Comparison of ENCODE assay signal across 16 cellular contexts in genomic region chr13:60538566-60538965, GRCh38.
DNase-seq lines count a peak whose midpoint lies in the region; ATAC-seq and TF ChIP-seq lines count a peak whose summit lies in the region.
"Had no signal": no experiment of that assay in that cellular context is flagged by ENCODE, and none has a peak within 500 bp of the region (broad histone marks: within the 10 kb centered on the region; RNA-seq: fewer than 3 reads in every experiment).

No MANE protein-coding gene starts in this region.

- no peak overlapping the region for H2AK5ac ChIP-seq in H9 (ENCODE audit: insufficient read length, low read length)

- no peak overlapping the region for H3K56ac ChIP-seq in H9 (ENCODE audit: insufficient read length, low read depth, low read length)

- H2AFZ ChIP-seq in GM23338 (no peak overlapping the region), H9 (ENCODE audit: low read length) (no peak overlapping the region), smooth muscle cell (ENCODE audit: low read depth) (no peak overlapping the region)

- no peak overlapping the region for H2BK20ac ChIP-seq in H9 (ENCODE audit: low read depth, low read length, poor library complexity, severe bottlenecking)

- no peak overlapping the region for H3K18ac ChIP-seq in H9 (ENCODE audit: insufficient read length, low read depth, low read length)

- H2BK15ac ChIP-seq in H9 (ENCODE audit: low read depth, low read length): no peak overlapping the region

- H3K27me3 ChIP-seq in GM23338 (ENCODE audit: insufficient read depth): no peaks in the 10 kb centered on the region
- no peaks in the 10 kb centered on the region for H3K27me3 ChIP-seq in H9 (ENCODE audit: insufficient read depth, low read length)
- H3K27me3 ChIP-seq in smooth muscle cell (ENCODE audit: low read depth): no peaks in the 10 kb centered on the region
- H3K27me3 ChIP-seq: BLaER1 treated with 17β-estradiol and CSF1 and Interleukin-3, amounts not matched to agents 10 nM and 100 nM had no signal

- H3K4me3 Mint-ChIP-seq in GM23338 (no peak overlapping the region), H9 (no peak overlapping the region)
- H3K4me3 Mint-ChIP-seq: CD4-positive, CD25-positive, alpha-beta regulatory T cell; HFFc6 had no signal

- H3K79me2 ChIP-seq in GM23338 (replicated peaks; ENCODE audit: insufficient read depth): no peaks in the 10 kb centered on the region
- H3K79me2 ChIP-seq in H9 (ENCODE audit: insufficient read depth, low read length): no peaks in the 10 kb centered on the region
- H3K79me2 ChIP-seq in smooth muscle cell (ENCODE audit: low read depth): no peaks in the 10 kb centered on the region

- WGBS in mesodermal cell (ENCODE audit: insufficient coverage in 2 of 2), 2 experiments: 60 to 75% methylated on average over 1 of the region's 1 CpG
- WGBS in H9 (ENCODE audit: extremely low coverage, insufficient read length, low lambda C conversion rate): no CpG with 5 or more reads among the region's 1 CpG
- 3% methylated on average over 1 of the region's 1 CpG for WGBS in smooth muscle cell (ENCODE audit: low lambda C conversion rate)

- no peak overlapping the region for H2BK120ac ChIP-seq in H9 (ENCODE audit: low read depth, low read length, poor library complexity, severe bottlenecking)

- H4K20me1 ChIP-seq in GM23338 (replicated peaks; ENCODE audit: insufficient read depth) (no peaks in the 10 kb centered on the region), H9 (ENCODE audit: control insufficient read depth, insufficient read depth, insufficient read length) (no peaks in the 10 kb centered on the region), smooth muscle cell (ENCODE audit: low read depth) (no peaks in the 10 kb centered on the region)
- H4K20me1 ChIP-seq: BLaER1 treated with 17β-estradiol and CSF1 and Interleukin-3, amounts not matched to agents 10 nM and 100 nM had no signal

- no peak overlapping the region; the same call in 1 of the 2 replicates for H3K27ac ChIP-seq in GM23338 (ENCODE audit: low read depth)
- peak overlapping the region; percentile 53 for H3K27ac ChIP-seq in VCaP
- peak overlapping the region; percentile 26 for H3K27ac ChIP-seq in mesodermal cell (ENCODE audit: low read depth, low read length, severe bottlenecking)
- no peak overlapping the region for H3K27ac ChIP-seq in H9 (ENCODE audit: insufficient read length, low read depth, low read length)
- H3K27ac ChIP-seq in smooth muscle cell (ENCODE audit: low read depth): no peak overlapping the region
- H3K27ac ChIP-seq: 22Rv1; BLaER1 treated with 17β-estradiol and CSF1 and Interleukin-3, amounts not matched to agents 10 nM and 100 nM had no signal

- H3K23me2 ChIP-seq in H9 (ENCODE audit: insufficient read length, low read depth, low read length, poor library complexity, severe bottlenecking): no peaks in the 10 kb centered on the region

- H4K91ac ChIP-seq in H9 (ENCODE audit: insufficient read length, low read depth, low read length): no peak overlapping the region

- no peak overlapping the region for H4K8ac ChIP-seq in H9 (replicated peaks; ENCODE audit: insufficient read length, low read depth, low read length)

- H3K9me3 Mint-ChIP-seq in GM23338: no peaks in the 10 kb centered on the region
- H3K9me3 Mint-ChIP-seq in H9: no peaks in the 10 kb centered on the region
- H3K9me3 Mint-ChIP-seq: CD4-positive, CD25-positive, alpha-beta regulatory T cell; HFFc6 had no signal

- no peak overlapping the region for H3T11ph ChIP-seq in H9 (ENCODE audit: low read length)

- H3K27me3 Mint-ChIP-seq in GM23338 (ENCODE audit: insufficient read depth, low read depth, poor library complexity) (no peaks in the 10 kb centered on the region), H9 (ENCODE audit: low read depth) (no peaks in the 10 kb centered on the region)
- H3K27me3 Mint-ChIP-seq: CD4-positive, CD25-positive, alpha-beta regulatory T cell had no signal

- no peak overlapping the region for H3K14ac ChIP-seq in H9 (ENCODE audit: insufficient read depth, low read length)

- H3F3A ChIP-seq in GM23338 (replicated peaks; ENCODE audit: low read depth) (no peaks in the 10 kb centered on the region), smooth muscle cell (ENCODE audit: low read depth) (no peaks in the 10 kb centered on the region)

- H3K27ac Mint-ChIP-seq in GM23338: 0 out of 2 replicates have a peak overlapping the region, but pooled peaks have one; percentile 6
- no peak overlapping the region; a peak in 1 of 7 replicates for H3K27ac Mint-ChIP-seq in H9
- H3K27ac Mint-ChIP-seq: CD4-positive, CD25-positive, alpha-beta regulatory T cell; HFFc6 had no signal

- H3K9me3 ChIP-seq in mesodermal cell (ENCODE audit: control insufficient read depth, low read length) (no peaks in the 10 kb centered on the region), H9 (ENCODE audit: control insufficient read depth, low read depth, low read length) (no peaks in the 10 kb centered on the region), smooth muscle cell (replicated peaks; ENCODE audit: low read depth) (peaks cover 4% of the 10 kb centered on the region)
- H3K9me3 ChIP-seq: BLaER1 treated with 17β-estradiol and CSF1 and Interleukin-3, amounts not matched to agents 10 nM and 100 nM had no signal

- H3K4me3 ChIP-seq in AG09309 (ENCODE audit: control insufficient read depth, low read depth, low read length) (no peak overlapping the region), GM23338 (no peak overlapping the region), mesodermal cell (ENCODE audit: extremely low read depth, insufficient read depth, low read length, poor library complexity, severe bottlenecking) (no peak overlapping the region), smooth muscle cell (no peak overlapping the region)
- H3K4me3 ChIP-seq: BLaER1 treated with 17β-estradiol and CSF1 and Interleukin-3, amounts not matched to agents 10 nM and 100 nM had no signal

- H2BK5ac ChIP-seq in H9 (ENCODE audit: insufficient read length, low read length): no peak overlapping the region

- H3K9me2 ChIP-seq in GM23338 (ENCODE audit: insufficient read depth): no peaks in the 10 kb centered on the region

- H3K79me1 ChIP-seq in H9 (ENCODE audit: insufficient read depth, low read depth, low read length, poor library complexity, severe bottlenecking): no peaks in the 10 kb centered on the region

- no peaks in the 10 kb centered on the region for H3K4me1 ChIP-seq in GM23338 (ENCODE audit: insufficient read depth)
- no peaks in the 10 kb centered on the region for H3K4me1 ChIP-seq in mesodermal cell (ENCODE audit: control insufficient read depth, insufficient read depth, low read length, poor library complexity, severe bottlenecking)
- H3K4me1 ChIP-seq in H9 (ENCODE audit: insufficient read depth, low read length): no peaks in the 10 kb centered on the region
- no peaks in the 10 kb centered on the region for H3K4me1 ChIP-seq in smooth muscle cell (ENCODE audit: low read depth)
- H3K4me1 ChIP-seq: BLaER1 treated with 17β-estradiol and CSF1 and Interleukin-3, amounts not matched to agents 10 nM and 100 nM had no signal

- H4K5ac ChIP-seq in H9 (ENCODE audit: insufficient read length, low read depth, low read length): no peak overlapping the region

- H3K4ac ChIP-seq in H9 (ENCODE audit: low read depth, low read length): no peak overlapping the region

- DNase-seq in AG09309 (ENCODE audit: low read depth): peak; percentile 17
- peak; percentile 8 for DNase-seq in GM23338 (ENCODE audit: low spot score)
- DNase-seq in H9: no peak
- no peak for DNase-seq in RKO (ENCODE audit: low spot score)
- no peak for DNase-seq in activated CD4-positive, CD25-positive, alpha-beta regulatory T cell treated with anti-CD3 and anti-CD28 coated beads, Interleukin-2, amount 50 U/mL, for 72 hours
- DNase-seq in smooth muscle cell (lab: John Stamatoyannopoulos, UW; ENCODE audit: unreplicated experiment): no peak
- DNase-seq: AML-193; CD4-positive, CD25-positive, alpha-beta regulatory T cell; GF-D8; HCEC 1CT; HFFc6 had no signal

- H3K9ac ChIP-seq in H9 (ENCODE audit: extremely low read depth, insufficient read length, low read length) (no peak overlapping the region), smooth muscle cell (ENCODE audit: low read depth) (no peak overlapping the region)
- H3K9ac ChIP-seq: BLaER1 treated with 17β-estradiol and CSF1 and Interleukin-3, amounts not matched to agents 10 nM and 100 nM had no signal

- H3K4me2 ChIP-seq in GM23338: no peak overlapping the region
- no peak overlapping the region for H3K4me2 ChIP-seq in H9 (ENCODE audit: insufficient read depth, insufficient read length, low read length)
- H3K4me2 ChIP-seq in smooth muscle cell: no peak overlapping the region
- H3K4me2 ChIP-seq: BLaER1 treated with 17β-estradiol and CSF1 and Interleukin-3, amounts not matched to agents 10 nM and 100 nM had no signal

- H3K23ac ChIP-seq in H9 (ENCODE audit: insufficient read length, low read depth, low read length): no peak overlapping the region

- no peak for ATAC-seq in GM23338
- ATAC-seq: HepG2 had no signal

- TF ChIP-seq CTCF in AG09309 (IDR thresholded peaks at IDR 0.05; ENCODE audit: control insufficient read depth, insufficient read depth, low read depth, low read length, missing control alignments) (no peak), GM23338 (conservative IDR thresholded peaks at IDR 0.05; ENCODE audit: low read depth in 2 of 2) (no peak), VCaP (conservative IDR thresholded peaks at IDR 0.05) (no peak), H9 (conservative IDR thresholded peaks at IDR 0.05) (no peak), smooth muscle cell (IDR thresholded peaks at IDR 0.05; ENCODE audit: borderline replicate concordance, insufficient read depth, poor library complexity, severe bottlenecking) (no peak)

- no peak overlapping the region for H2BK12ac ChIP-seq in H9 (ENCODE audit: insufficient read length, low read depth, low read length)

- H3K36me3 Mint-ChIP-seq in GM23338 (ENCODE audit: low read depth): no peaks in the 10 kb centered on the region
- no peaks in the 10 kb centered on the region for H3K36me3 Mint-ChIP-seq in H9 (ENCODE audit: insufficient read depth in 1 of 3, low read depth in 3 of 3)

- H3K4me1 Mint-ChIP-seq in GM23338 (no peaks in the 10 kb centered on the region), H9 (no peaks in the 10 kb centered on the region)
- H3K4me1 Mint-ChIP-seq: CD4-positive, CD25-positive, alpha-beta regulatory T cell had no signal

- H3K36me3 ChIP-seq in GM23338 (ENCODE audit: insufficient read depth) (no peaks in the 10 kb centered on the region), mesodermal cell (ENCODE audit: control insufficient read depth, insufficient read depth, low read length) (no peaks in the 10 kb centered on the region), smooth muscle cell (ENCODE audit: low read depth) (no peaks in the 10 kb centered on the region)

TF ChIP-seq in GM23338, 12 proteins besides CTCF, POLR2A, EP300 and RAD21 (continues in another document):
- no peak for TF ChIP-seq JUNB (IDR thresholded peaks at IDR 0.05; ENCODE audit: unreplicated experiment)

Comparison
In these comparisons a context has a peak if more than half of its experiments do, and no peak if none do; other contexts are left out.
1. DNase-seq: peak in AG09309 (single experiment) and GM23338 (single experiment); none in H9 (single experiment), RKO (single experiment), activated CD4-positive, CD25-positive, alpha-beta regulatory T cell treated with anti-CD3 and anti-CD28 coated beads, Interleukin-2, amount 50 U/mL, for 72 hours (single experiment) and smooth muscle cell (single experiment).
2. H3K27ac ChIP-seq: peak in VCaP (single experiment) and mesodermal cell (single experiment); none in GM23338 (single experiment), H9 (single experiment) and smooth muscle cell (single experiment).